21 cellular contexts compared by ENCODE assay signal in genomic region chr1:31019401-31019800, GRCh38. TPM values are rescaled to one million over a fixed set of nuclear protein-coding genes. Genes with fewer than 3 reads are reported as not detected.
DNase-seq lines count a peak whose midpoint lies in the region; ATAC-seq and TF ChIP-seq lines count a peak whose summit lies in the region.
"Had no signal": no experiment of that assay in that cellular context is flagged by ENCODE, and none has a peak within 500 bp of the region (broad histone marks: within the 10 kb centered on the region; RNA-seq: fewer than 3 reads in every experiment).

No MANE protein-coding gene starts in this region.

- no peak for DNase-seq in activated T-cell treated with anti-CD3 and anti-CD28 coated beads, Interleukin-2, amount 50 U/mL, for 4 hours
- DNase-seq in activated T-cell treated with anti-CD3 and anti-CD28 coated beads for 4 hours (no peak), NCI-H1092 (lab: John Stamatoyannopoulos, UW) (no peak), lower leg skin (ENCODE audit: low spot score in 2 of 2) (no peak), HCEC 1CT (no peak)
- DNase-seq in CD8-positive, alpha-beta T cell = no peak
- no peak for DNase-seq in activated CD8-positive, alpha-beta T cell treated with anti-CD3 and anti-CD28 coated beads, Interleukin-2, amount 10 ng/mL, durations not matched to agents 7 days and 5 days
- DNase-seq: ACHN; activated B cell treated with CpG ODN at 0.5 μM for 24 hours; activated CD8-positive, alpha-beta memory T cell treated with anti-CD3 and anti-CD28 coated beads for 24 hours; effector CD4-positive, alpha-beta T cell; erythroblast; H7; heart right ventricle; left cardiac atrium; NCI-H187; stimulated activated CD4-positive, alpha-beta T cell treated with anti-CD3 and anti-CD28 coated beads, Interleukin-1b, Interleukin-23, amount 100 ng/mL, for 48 hours had no signal

- POLR2A ChIA-PET in CD8-positive, alpha-beta T cell (lab: Charles Lee) = no interaction called here
- POLR2A ChIA-PET in activated CD8-positive, alpha-beta T cell treated with anti-CD3 and anti-CD28 coated beads, Interleukin-2, amount 10 ng/mL, durations not matched to agents 7 days and 5 days (lab: Charles Lee) = no interaction called here

- no peaks in the 10 kb centered on the region for H3K27me3 Mint-ChIP-seq in activated T-cell treated with anti-CD3 and anti-CD28 coated beads, Interleukin-2, amount 50 U/mL, for 4 hours (ENCODE audit: low read depth)
- no peaks in the 10 kb centered on the region for H3K27me3 Mint-ChIP-seq in CD8-positive, alpha-beta T cell (ENCODE audit: low read depth)
- no peaks in the 10 kb centered on the region for H3K27me3 Mint-ChIP-seq in activated CD8-positive, alpha-beta T cell treated with anti-CD3 and anti-CD28 coated beads, Interleukin-2, amount 10 ng/mL, durations not matched to agents 7 days and 5 days (ENCODE audit: low read depth)
- H3K27me3 Mint-ChIP-seq: activated B cell treated with CpG ODN at 0.5 μM for 24 hours had no signal

- CTCF ChIA-PET in CD8-positive, alpha-beta T cell (lab: Charles Lee) = no interaction called here
- CTCF ChIA-PET in activated CD8-positive, alpha-beta T cell treated with anti-CD3 and anti-CD28 coated beads, Interleukin-2, amount 10 ng/mL, durations not matched to agents 7 days and 5 days (lab: Charles Lee) = no interaction called here

- peaks cover 25% of the 10 kb centered on the region for H3K36me3 Mint-ChIP-seq in activated T-cell treated with anti-CD3 and anti-CD28 coated beads, Interleukin-2, amount 50 U/mL, for 4 hours (ENCODE audit: insufficient read depth)
- H3K36me3 Mint-ChIP-seq in CD8-positive, alpha-beta T cell = peaks cover 29% of the 10 kb centered on the region
- H3K36me3 Mint-ChIP-seq in activated CD8-positive, alpha-beta T cell treated with anti-CD3 and anti-CD28 coated beads, Interleukin-2, amount 10 ng/mL, durations not matched to agents 7 days and 5 days (ENCODE audit: low read depth) = peaks cover 30% of the 10 kb centered on the region

- no peaks in the 10 kb centered on the region for H3K36me3 ChIP-seq in CD8-positive, alpha-beta T cell (ENCODE audit: insufficient read depth, low read length)
- H3K36me3 ChIP-seq in neutrophil = no peaks in the 10 kb centered on the region

- peaks cover 65% of the 10 kb centered on the region for H3K4me1 Mint-ChIP-seq in activated T-cell treated with anti-CD3 and anti-CD28 coated beads, Interleukin-2, amount 50 U/mL, for 4 hours (ENCODE audit: low read depth)
- H3K4me1 Mint-ChIP-seq in CD8-positive, alpha-beta T cell (ENCODE audit: low read depth) = peaks cover 71% of the 10 kb centered on the region
- H3K4me1 Mint-ChIP-seq in activated CD8-positive, alpha-beta T cell treated with anti-CD3 and anti-CD28 coated beads, Interleukin-2, amount 10 ng/mL, durations not matched to agents 7 days and 5 days (ENCODE audit: low read depth) = peaks cover 24% of the 10 kb centered on the region

- H3K4me1 ChIP-seq in CD8-positive, alpha-beta T cell (ENCODE audit: insufficient read depth, low read length) = peaks cover 46% of the 10 kb centered on the region
- peaks cover 38 to 45% of the 10 kb centered on the region in 2 experiments for H3K4me1 ChIP-seq in neutrophil (ENCODE audit: control insufficient read depth in 1 of 2, insufficient read depth in 1 of 2, low read depth in 1 of 2, low read length in 1 of 2)

- ATAC-seq in activated T-cell treated with anti-CD3 and anti-CD28 coated beads, Interleukin-2, amount 50 U/mL, for 4 hours = peak; percentile 43 to 59
- ATAC-seq in CD8-positive, alpha-beta T cell = peak; percentile 26
- ATAC-seq in activated CD8-positive, alpha-beta T cell treated with anti-CD3 and anti-CD28 coated beads, Interleukin-2, amount 10 ng/mL, durations not matched to agents 7 days and 5 days = no peak
- ATAC-seq: body of pancreas, heart right ventricle had no signal

- H3K4me3 ChIP-seq in CD8-positive, alpha-beta T cell (ENCODE audit: low read depth, low read length) = no peak overlapping the region
- no peak overlapping the region for H3K4me3 ChIP-seq in neutrophil (ENCODE audit: low read depth in 1 of 2, low read length in 1 of 2)
- no peak overlapping the region for H3K4me3 ChIP-seq in lower leg skin (ENCODE audit: low read depth, poor library complexity, severe bottlenecking)
- H3K4me3 ChIP-seq: BLaER1, body of pancreas, heart right ventricle had no signal

- no peak overlapping the region for H3K4me3 Mint-ChIP-seq in activated T-cell treated with anti-CD3 and anti-CD28 coated beads, Interleukin-2, amount 50 U/mL, for 4 hours
- H3K4me3 Mint-ChIP-seq in CD8-positive, alpha-beta T cell = no peak overlapping the region
- no peak overlapping the region for H3K4me3 Mint-ChIP-seq in activated CD8-positive, alpha-beta T cell treated with anti-CD3 and anti-CD28 coated beads, Interleukin-2, amount 10 ng/mL, durations not matched to agents 7 days and 5 days
- H3K4me3 Mint-ChIP-seq: activated B cell treated with CpG ODN at 0.5 μM for 24 hours had no signal

- no peak for TF ChIP-seq CTCF in CD8-positive, alpha-beta T cell (IDR thresholded peaks at IDR 0.05)
- no peak for TF ChIP-seq CTCF in neutrophil (IDR thresholded peaks at IDR 0.05)
- TF ChIP-seq CTCF in lower leg skin (IDR thresholded peaks at IDR 0.05) = no peak

- no peak overlapping the region for H3K27ac Mint-ChIP-seq in CD8-positive, alpha-beta T cell
- peak overlapping the region; percentile 44 for H3K27ac Mint-ChIP-seq in activated CD8-positive, alpha-beta T cell treated with anti-CD3 and anti-CD28 coated beads, Interleukin-2, amount 10 ng/mL, durations not matched to agents 7 days and 5 days
- H3K27ac Mint-ChIP-seq: activated B cell treated with CpG ODN at 0.5 μM for 24 hours had no signal

- intact Hi-C loops in CD8-positive, alpha-beta T cell (cut with DNase I, micrococcal nuclease) = no loop called here
- intact Hi-C loops in lower leg skin (cut with DNase I; ENCODE audit: low total_unique reads) = no loop called here

- 49 to 57% methylated on average over 3 of the region's 3 CpGs for WGBS in lower leg skin, 2 donors

- no peak for TF ChIP-seq POLR2A in lower leg skin (IDR thresholded peaks at IDR 0.05)

- H3K27ac ChIP-seq in CD8-positive, alpha-beta T cell (ENCODE audit: low read depth, low read length) = no peak overlapping the region
- H3K27ac ChIP-seq in neutrophil = peak overlapping the region; percentile 48
- H3K27ac ChIP-seq: BLaER1, body of pancreas, heart right ventricle, HL-60 had no signal

- H3K9me3 Mint-ChIP-seq in activated T-cell treated with anti-CD3 and anti-CD28 coated beads, Interleukin-2, amount 50 U/mL, for 4 hours = no peaks in the 10 kb centered on the region
- H3K9me3 Mint-ChIP-seq in CD8-positive, alpha-beta T cell = no peaks in the 10 kb centered on the region
- H3K9me3 Mint-ChIP-seq in activated CD8-positive, alpha-beta T cell treated with anti-CD3 and anti-CD28 coated beads, Interleukin-2, amount 10 ng/mL, durations not matched to agents 7 days and 5 days (ENCODE audit: insufficient read depth) = no peaks in the 10 kb centered on the region
- H3K9me3 Mint-ChIP-seq: activated B cell treated with CpG ODN at 0.5 μM for 24 hours had no signal

- H3K9me3 ChIP-seq in CD8-positive, alpha-beta T cell (ENCODE audit: low read length) = no peaks in the 10 kb centered on the region
- no peaks in the 10 kb centered on the region for H3K9me3 ChIP-seq in neutrophil
- H3K9me3 ChIP-seq: BLaER1, body of pancreas, heart right ventricle had no signal

- H3K27me3 ChIP-seq in CD8-positive, alpha-beta T cell (ENCODE audit: insufficient read depth, low read length) = no peaks in the 10 kb centered on the region
- no peaks in the 10 kb centered on the region for H3K27me3 ChIP-seq in neutrophil
- H3K27me3 ChIP-seq: BLaER1, body of pancreas, heart right ventricle had no signal

RNA-seq across cellular contexts. Expression of gene PUM1, which starts 46.1 kb away (rescaled TPM):
- 100 to 1,000 TPM; 104 to 113 (median 110) TPM for total RNA-seq in activated T-cell treated with anti-CD3 and anti-CD28 coated beads, Interleukin-2, amount 50 U/mL, for 4 hours
- total RNA-seq in CD8-positive, alpha-beta T cell = 100 to 1,000 TPM; 190 to 191 TPM
- total RNA-seq in activated CD8-positive, alpha-beta T cell treated with anti-CD3 and anti-CD28 coated beads, Interleukin-2, amount 10 ng/mL, durations not matched to agents 7 days and 5 days = 10 to 100 TPM; 91.0 to 94.9 TPM
- 100 to 1,000 TPM in 3 of 4 donors, 10 to 100 TPM in 1; 83.2 to 118 (median 106) TPM for total RNA-seq in lower leg skin
